In genomic region chr4:94516999-94517398, GRCh38 we compare ENCODE assay signal across 15 cellular contexts.
DNase-seq lines count a peak whose midpoint lies in the region; ATAC-seq and TF ChIP-seq lines count a peak whose summit lies in the region.
"Had no signal": no experiment of that assay in that cellular context is flagged by ENCODE, and none has a peak within 500 bp of the region (broad histone marks: within the 10 kb centered on the region; RNA-seq: fewer than 3 reads in every experiment).

No MANE protein-coding gene starts in this region.

- no peak overlapping the region for H3K4me3 Mint-ChIP-seq in Caco-2 (ENCODE audit: unreplicated experiment)
- H3K4me3 Mint-ChIP-seq: activated CD4-positive, alpha-beta memory T cell treated with anti-CD3 and anti-CD28 coated beads for 36 hours; neural crest cell had no signal

- no TSS peak for BruUV-seq in Caco-2 (replicated peaks; lab: Mats Ljungman, UMichigan)

- no peaks in the 10 kb centered on the region for H3K27me3 Mint-ChIP-seq in Caco-2 (ENCODE audit: insufficient read depth, unreplicated experiment)
- H3K27me3 Mint-ChIP-seq: activated CD4-positive, alpha-beta memory T cell treated with anti-CD3 and anti-CD28 coated beads for 36 hours had no signal

- peaks cover 14% of the 10 kb centered on the region for H3K36me3 Mint-ChIP-seq in Caco-2 (ENCODE audit: insufficient read depth, unreplicated experiment)

- POLR2A ChIA-PET in Caco-2 (lab: Charles Lee), result no interaction called here

- H3K4me1 ChIP-seq in Caco-2, result peaks cover 40% of the 10 kb centered on the region
- peaks cover 16 to 24% of the 10 kb centered on the region in 2 donors for H3K4me1 ChIP-seq in muscle layer of duodenum (ENCODE audit: control insufficient read depth in 1 of 2, insufficient read depth in 2 of 2, low read length in 2 of 2)
- peaks cover 50 to 70% (median 58%) of the 10 kb centered on the region in 4 donors for H3K4me1 ChIP-seq in esophagus muscularis mucosa

- H3K9me3 ChIP-seq in Caco-2, result peaks cover 4% of the 10 kb centered on the region; the same call in 1 of the 2 replicates
- no peaks in the 10 kb centered on the region for H3K9me3 ChIP-seq in muscle layer of duodenum (ENCODE audit: control insufficient read depth in 1 of 2, low read length in 2 of 2)
- no peaks in the 10 kb centered on the region for H3K9me3 ChIP-seq in esophagus muscularis mucosa
- H3K9me3 ChIP-seq: lower lobe of right lung, upper lobe of left lung had no signal

- TF ChIP-seq CTCF in Caco-2 (IDR thresholded peaks at IDR 0.05; ENCODE audit: insufficient read depth in 1 of 2, low read depth in 1 of 2, low read length in 1 of 2, severe bottlenecking in 1 of 2, unreplicated experiment in 1 of 2) (no peak), choroid plexus epithelial cell (conservative IDR thresholded peaks at IDR 0.05; ENCODE audit: low read depth, low read length) (no peak), esophagus muscularis mucosa (IDR thresholded peaks at IDR 0.05) (no peak)

- H3K27ac Mint-ChIP-seq in Caco-2 (ENCODE audit: unreplicated experiment), result peak overlapping the region; percentile 22
- H3K27ac Mint-ChIP-seq: activated CD4-positive, alpha-beta memory T cell treated with anti-CD3 and anti-CD28 coated beads for 36 hours had no signal

- no peak for ATAC-seq in GM18505 (IDR thresholded peaks at IDR 0.05; ENCODE audit: unreplicated experiment)
- ATAC-seq in GM21529 (IDR thresholded peaks at IDR 0.05; ENCODE audit: unreplicated experiment), result no peak

- intact Hi-C loops in Caco-2 (cut with micrococcal nuclease; ENCODE audit: unreplicated experiment) (loop anchor here (5.0 kb wide), 1 partner anchor 45 kb away; no protein-coding TSS in a partner anchor), esophagus muscularis mucosa (cut with DNase I) (no loop called here)

- DNase-seq in Caco-2 (peak; percentile 40 to 55), LoVo (ENCODE audit: low spot score) (peak; percentile 30), choroid plexus epithelial cell (ENCODE audit: low read depth) (peak; percentile 90), amniotic stem cell (lab: John Stamatoyannopoulos, UW) (no peak), esophagus muscularis mucosa (ENCODE audit: extremely low spot score) (no peak)
- DNase-seq: activated CD4-positive, alpha-beta memory T cell treated with anti-CD3 and anti-CD28 coated beads for 36 hours; Calu3; lower lobe of right lung; NCI-H2171 treated with DMSO at 0.1 percent for 48 hours; stimulated activated CD4-positive, alpha-beta T cell treated with anti-CD3 and anti-CD28 coated beads, Interleukin-4, amount 100 ng/mL, for 4 hours; upper lobe of left lung had no signal

- H3K9me3 Mint-ChIP-seq in Caco-2 (ENCODE audit: unreplicated experiment), result peaks cover 18% of the 10 kb centered on the region
- H3K9me3 Mint-ChIP-seq: activated CD4-positive, alpha-beta memory T cell treated with anti-CD3 and anti-CD28 coated beads for 36 hours had no signal

- H3K27ac ChIP-seq in muscle layer of duodenum (ENCODE audit: low read length), result peak overlapping the region; percentile 31
- H3K27ac ChIP-seq in esophagus muscularis mucosa (replicated peaks in 1 of 4), result peak overlapping the region in 2 of 4 donors; percentile 56 to 72
- H3K27ac ChIP-seq: lower lobe of right lung, upper lobe of left lung had no signal

- peaks cover 33% of the 10 kb centered on the region for H3K4me1 Mint-ChIP-seq in Caco-2 (ENCODE audit: low read depth, unreplicated experiment)

- TF ChIP-seq POLR2A in GM18505 (IDR thresholded peaks at IDR 0.05; ENCODE audit: borderline replicate concordance, extremely low read depth, insufficient read depth, insufficient read length), result no peak
- no peak for TF ChIP-seq POLR2A in esophagus muscularis mucosa (IDR thresholded peaks at IDR 0.05; ENCODE audit: low read depth)

- TF ChIP-seq EP300 in esophagus muscularis mucosa (IDR thresholded peaks at IDR 0.05), result no peak

- no peak overlapping the region for H3K4me3 ChIP-seq in Caco-2 (ENCODE audit: low read depth, low read length)
- H3K4me3 ChIP-seq in choroid plexus epithelial cell (ENCODE audit: low read depth, low read length), result no peak overlapping the region
- no peak overlapping the region for H3K4me3 ChIP-seq in muscle layer of duodenum (ENCODE audit: low read depth in 1 of 2, low read length in 2 of 2)
- H3K4me3 ChIP-seq in esophagus muscularis mucosa, result no peak overlapping the region
- H3K4me3 ChIP-seq: lower lobe of right lung, upper lobe of left lung had no signal

- H3K27me3 ChIP-seq in Caco-2 (replicated peaks; ENCODE audit: control insufficient read depth, insufficient read depth, low read length) (no peaks in the 10 kb centered on the region), muscle layer of duodenum (ENCODE audit: low read depth, low read length) (no peaks in the 10 kb centered on the region), esophagus muscularis mucosa (no peaks in the 10 kb centered on the region)
- H3K27me3 ChIP-seq: upper lobe of left lung had no signal

- 75% methylated on average over 5 of the region's 5 CpGs for WGBS in esophagus muscularis mucosa

- CTCF ChIA-PET in Caco-2 (lab: Charles Lee), result no interaction called here

- no peaks in the 10 kb centered on the region; the same call in 1 of the 2 replicates for H3K36me3 ChIP-seq in Caco-2 (ENCODE audit: control insufficient read depth, insufficient read depth, low read length)
- H3K36me3 ChIP-seq in muscle layer of duodenum (ENCODE audit: control insufficient read depth in 1 of 2, insufficient read depth in 2 of 2, low read length in 2 of 2), result peaks cover 0 to 5% of the 10 kb centered on the region in 2 donors
- H3K36me3 ChIP-seq in esophagus muscularis mucosa, result peaks cover 0 to 6% (median 0%) of the 10 kb centered on the region in 4 donors
- H3K36me3 ChIP-seq: lower lobe of right lung, upper lobe of left lung had no signal

Comparison
In these comparisons a context has a peak if more than half of its experiments do, and no peak if none do; other contexts are left out.
1. DNase-seq: peak in Caco-2 (2 of 2), LoVo (single experiment) and choroid plexus epithelial cell (single experiment); none in amniotic stem cell (single experiment) and esophagus muscularis mucosa (single experiment).